Comparison of ENCODE assay signal across 29 cellular contexts in the genomic region with DNA sequence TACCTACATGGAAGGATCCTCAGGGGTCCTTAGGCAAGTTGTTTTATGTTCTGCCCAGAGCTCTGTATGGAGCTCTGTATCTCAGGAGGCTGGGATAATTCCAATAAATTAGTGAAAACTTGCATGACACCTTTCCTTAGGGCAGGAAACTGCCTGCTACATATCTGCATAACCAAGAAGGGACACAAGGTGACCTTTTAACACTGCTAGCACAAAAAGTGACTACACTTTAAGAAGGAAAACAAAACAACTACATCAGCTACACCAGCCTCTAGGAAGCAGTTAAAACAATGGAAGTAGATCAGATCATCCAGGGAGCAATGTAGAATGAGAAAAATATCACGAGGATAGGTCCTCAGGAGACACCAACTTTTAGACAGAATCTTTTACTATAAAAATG.
"Had no signal": no experiment of that assay in that cellular context is flagged by ENCODE, and none has a peak within 500 bp of the region (broad histone marks: within the 10 kb centered on the region; RNA-seq: fewer than 3 reads in every experiment).

No MANE protein-coding gene starts in this region.

- DNase-seq: colonic mucosa; effector memory CD4-positive, alpha-beta T cell; erythroblast; esophagus squamous epithelium; foreskin melanocyte; hypothalamus; immature natural killer cell; kidney; midbrain; naive thymus-derived CD8-positive, alpha-beta T cell; right lobe of liver; stimulated activated CD4-positive, alpha-beta T cell treated with anti-CD3 and anti-CD28 coated beads, Interleukin-12 subunit alpha, Interleukin-12 subunit beta, amount 100 ng/mL, for 4 hours; stimulated activated CD4-positive, alpha-beta T cell treated with anti-CD3 and anti-CD28 coated beads, Interleukin-1b, Interleukin-23, amount 100 ng/mL, for 48 hours; stimulated activated CD4-positive, alpha-beta T cell treated with anti-CD3 and anti-CD28 coated beads, Interleukin-4, amount 100 ng/mL, for 1 hour; stimulated activated CD8-positive, alpha-beta memory T cell treated with anti-CD3 and anti-CD28 coated beads, Interleukin-4, amount 100 ng/mL, for 48 hours; stimulated activated naive CD4-positive, alpha-beta T cell; stimulated activated naive CD8-positive, alpha-beta T cell treated with anti-CD3 and anti-CD28 coated beads, Interleukin-15, amount 100 ng/mL, for 72 hours; transverse colon; upper lobe of right lung; uterus had no signal

- H3K4me2 ChIP-seq: smooth muscle cell had no signal

- H3K4me3 Mint-ChIP-seq: dendritic cell treated with granulocyte-macrophage colony-stimulating factor and Interleukin-4, amounts not matched to agents 40 ng/mL and 50 ng/mL, for 4 days; immature natural killer cell; memory B cell; naive thymus-derived CD8-positive, alpha-beta T cell; neural crest cell; stimulated activated naive CD8-positive, alpha-beta T cell treated with anti-CD3 and anti-CD28 coated beads, Interleukin-15, amount 100 ng/mL, for 72 hours had no signal

- H3K4me3 ChIP-seq: colonic mucosa, esophagus squamous epithelium, lung, right lobe of liver, smooth muscle cell, suprapubic skin, transverse colon, upper lobe of right lung, uterus had no signal

- H3K9ac ChIP-seq: parathyroid adenoma had no signal

- H3K36me3 Mint-ChIP-seq: immature natural killer cell; memory B cell; naive thymus-derived CD8-positive, alpha-beta T cell had no signal

- H3K27ac Mint-ChIP-seq: dendritic cell treated with granulocyte-macrophage colony-stimulating factor and Interleukin-4, amounts not matched to agents 40 ng/mL and 50 ng/mL, for 4 days; immature natural killer cell; memory B cell; progenitor cell of endocrine pancreas; stimulated activated naive CD8-positive, alpha-beta T cell treated with anti-CD3 and anti-CD28 coated beads, Interleukin-15, amount 100 ng/mL, for 72 hours had no signal

- H3K27ac ChIP-seq: colonic mucosa, esophagus squamous epithelium, parathyroid adenoma, right lobe of liver, suprapubic skin, transverse colon, upper lobe of right lung, uterus had no signal

- H3K27me3 ChIP-seq: colonic mucosa, esophagus squamous epithelium, right lobe of liver, suprapubic skin, transverse colon, upper lobe of right lung, uterus had no signal

- H3K4me1 ChIP-seq: colonic mucosa, parathyroid adenoma, uterus had no signal

- H2AFZ ChIP-seq: parathyroid adenoma had no signal

- FAIRE-seq: kidney had no signal

- H3K27me3 Mint-ChIP-seq: progenitor cell of endocrine pancreas had no signal

- H3K36me3 ChIP-seq: colonic mucosa, esophagus squamous epithelium, right lobe of liver, suprapubic skin, transverse colon, upper lobe of right lung, uterus had no signal

- H3K9me3 ChIP-seq: colonic mucosa, esophagus squamous epithelium, right lobe of liver, suprapubic skin, transverse colon, upper lobe of right lung, uterus had no signal

- H3K9me3 Mint-ChIP-seq: dendritic cell treated with granulocyte-macrophage colony-stimulating factor and Interleukin-4, amounts not matched to agents 40 ng/mL and 50 ng/mL, for 4 days; immature natural killer cell; memory B cell; naive thymus-derived CD8-positive, alpha-beta T cell; stimulated activated naive CD8-positive, alpha-beta T cell treated with anti-CD3 and anti-CD28 coated beads, Interleukin-15, amount 100 ng/mL, for 72 hours had no signal

- H3K79me2 ChIP-seq: parathyroid adenoma had no signal

- ATAC-seq: left lobe of liver; naive thymus-derived CD8-positive, alpha-beta T cell; right lobe of liver; stimulated activated naive CD8-positive, alpha-beta T cell treated with anti-CD3 and anti-CD28 coated beads, Interleukin-15, amount 100 ng/mL, for 72 hours; upper lobe of right lung had no signal
